ENCODE assay signal across 2 cellular contexts in the genomic region with DNA sequence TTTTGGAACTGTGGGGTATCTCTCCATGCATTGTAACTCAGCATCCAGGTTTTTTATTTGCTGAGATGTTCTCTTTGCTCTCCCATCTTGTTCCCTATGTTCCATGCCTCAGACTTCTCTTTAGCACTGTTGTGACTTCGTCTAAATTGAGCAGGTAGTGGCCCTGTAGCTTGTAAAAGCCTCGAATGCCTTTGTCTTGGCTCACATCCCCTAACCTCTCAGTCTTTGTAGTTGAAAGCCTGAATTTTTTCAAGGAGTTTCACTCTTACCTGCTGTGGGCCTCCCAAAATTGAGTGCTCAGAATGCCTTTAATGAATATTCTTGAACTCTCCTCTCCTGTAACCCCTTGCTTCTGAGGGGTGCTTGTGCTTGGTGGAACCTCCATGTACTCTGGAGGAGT.
TF ChIP-seq lines count a peak whose summit lies in the region.

No MANE protein-coding gene starts in this region.

TF ChIP-seq in H1, 55 proteins besides CTCF, POLR2A, EP300 and RAD21 (continued from another document):
- TF ChIP-seq FOSL1 (IDR thresholded peaks at IDR 0.05; ENCODE audit: insufficient read depth, low read depth, low read length): no peak
- no peak for TF ChIP-seq JUND (IDR thresholded peaks at IDR 0.05; ENCODE audit: low read length)
- TF ChIP-seq BRCA1 (IDR thresholded peaks at IDR 0.05; ENCODE audit: low read depth, low read length): no peak
- no peak for TF ChIP-seq ZNF274 (IDR thresholded peaks at IDR 0.05; ENCODE audit: borderline replicate concordance, extremely low read depth, low read length)

TF ChIP-seq in HEK293T, 16 proteins besides CTCF, POLR2A, EP300 and RAD21 (continued from another document):
- TF ChIP-seq BHLHE40 (IDR thresholded peaks at IDR 0.05; ENCODE audit: borderline replicate concordance) (no peak), SP1 (IDR thresholded peaks at IDR 0.05) (no peak), L3MBTL2 (conservative IDR thresholded peaks at IDR 0.05) (no peak), SUZ12 (IDR thresholded peaks at IDR 0.05) (no peak), CTBP1 (IDR thresholded peaks at IDR 0.05; ENCODE audit: borderline replicate concordance) (no peak)
TF ChIP-seq in HEK293T: peak in this region for 0.
